In genomic region chr7:141497391-141497790, GRCh38 we compare ENCODE assay signal across 8 cellular contexts.
"Had no signal": no experiment of that assay in that cellular context is flagged by ENCODE, and none has a peak within 500 bp of the region (broad histone marks: within the 10 kb centered on the region; RNA-seq: fewer than 3 reads in every experiment).

No MANE protein-coding gene starts in this region.

- H3K9me3 ChIP-seq: HAP-1 had no signal

- H3K9ac ChIP-seq: GM23248 had no signal

- H3K27ac ChIP-seq: GM23248 had no signal

- DNase-seq: GM23248, GOT3, H7, HFFc6, IMR-90 had no signal

- H3K4me3 ChIP-seq: GM23248, HAP-1, K562 had no signal

- H3K4me1 ChIP-seq: HAP-1 had no signal

- H3K36me3 ChIP-seq: HAP-1 had no signal

- ATAC-seq: HCT116, K562 had no signal
